ENCODE assay signal across 35 cellular contexts in the genomic region with DNA sequence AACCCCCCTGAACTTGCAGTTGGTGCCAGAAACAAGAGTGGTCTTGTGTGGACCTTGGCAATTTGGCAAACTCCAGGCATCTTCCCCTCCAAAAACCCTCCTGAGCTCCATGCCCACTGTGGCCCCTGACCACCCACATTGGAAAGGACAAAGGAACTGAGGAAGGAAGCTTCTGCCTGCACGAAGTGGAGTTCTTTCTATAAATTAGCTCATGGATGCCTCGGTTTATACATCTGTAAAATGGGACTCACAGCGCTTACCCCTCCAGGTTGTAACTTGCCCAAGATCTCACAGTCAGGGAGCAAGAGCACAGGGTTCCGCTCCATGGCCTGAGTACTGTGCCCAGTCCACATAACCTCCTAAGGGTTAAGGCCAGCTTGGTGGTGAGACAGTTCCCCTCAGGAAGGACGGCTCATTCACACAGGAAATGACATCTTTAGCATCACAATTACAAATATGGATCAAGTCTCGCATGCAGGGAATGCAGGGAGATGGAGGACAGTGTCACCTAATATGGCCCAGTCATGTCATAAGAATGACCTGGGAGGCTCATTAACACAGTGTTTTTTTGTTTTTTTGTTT.
DNase-seq lines count a peak whose midpoint lies in the region; ATAC-seq, FAIRE-seq and TF ChIP-seq lines count a peak whose summit lies in the region.
"Had no signal": no experiment of that assay in that cellular context is flagged by ENCODE, and none has a peak within 500 bp of the region (broad histone marks: within the 10 kb centered on the region; RNA-seq: fewer than 3 reads in every experiment).

No MANE protein-coding gene starts in this region.

- H3K9me3 ChIP-seq in Karpas-422 (ENCODE audit: low read length) (no peaks in the 10 kb centered on the region), endothelial cell of umbilical vein (replicated peaks; ENCODE audit: control insufficient read depth, insufficient read depth, low read length) (no peaks in the 10 kb centered on the region)
- H3K9me3 ChIP-seq: BE2C, esophagus squamous epithelium, mucosa of descending colon, pancreas, Peyer's patch, spleen, vagina had no signal

- H3K27ac ChIP-seq in Karpas-422 (ENCODE audit: low read length): peak overlapping the region; percentile 79
- H3K27ac ChIP-seq in endothelial cell of umbilical vein (ENCODE audit: insufficient read depth, low read depth, low read length): peak overlapping the region; percentile 50
- H3K27ac ChIP-seq: Peyer's patch, spleen, vagina had no signal

- H3K4me1 Mint-ChIP-seq in neural crest cell: peaks cover 57% of the 10 kb centered on the region
- H3K4me1 Mint-ChIP-seq in stimulated activated naive CD8-positive, alpha-beta T cell treated with anti-CD3 and anti-CD28 coated beads, Interleukin-15, amount 100 ng/mL, for 72 hours: peaks cover 6% of the 10 kb centered on the region
- H3K4me1 Mint-ChIP-seq: activated CD4-positive, alpha-beta T cell treated with anti-CD3 and anti-CD28 coated beads, Interleukin-2, amount 10 ng/mL, durations not matched to agents 24 days and 14 days; central memory CD8-positive, alpha-beta T cell; T-cell had no signal

- no peaks in the 10 kb centered on the region for H3K36me3 ChIP-seq in Karpas-422 (ENCODE audit: insufficient read depth, low read length)
- H3K36me3 ChIP-seq in endothelial cell of umbilical vein (ENCODE audit: control insufficient read depth in 2 of 2, extremely low read depth in 1 of 2, insufficient read depth in 2 of 2, low read length in 2 of 2): no peaks in the 10 kb centered on the region
- H3K36me3 ChIP-seq: BE2C, esophagus squamous epithelium, pancreas, Peyer's patch, spleen, vagina had no signal

- H3K4me2 ChIP-seq in Karpas-422 (ENCODE audit: low read depth, low read length, poor library complexity, severe bottlenecking): peak overlapping the region; percentile 4
- H3K4me2 ChIP-seq in endothelial cell of umbilical vein (ENCODE audit: insufficient read depth, low read length): no peak overlapping the region

- no peak overlapping the region for H2AFZ ChIP-seq in Karpas-422 (ENCODE audit: low read length)
- H2AFZ ChIP-seq in endothelial cell of umbilical vein (ENCODE audit: low read depth, low read length): no peak overlapping the region

- no peaks in the 10 kb centered on the region for H3K27me3 ChIP-seq in Karpas-422 (ENCODE audit: low read length)
- no peaks in the 10 kb centered on the region for H3K27me3 ChIP-seq in endothelial cell of umbilical vein (ENCODE audit: control insufficient read depth in 2 of 2, insufficient read depth in 2 of 2, low read length in 2 of 2)
- H3K27me3 ChIP-seq: BE2C, esophagus squamous epithelium, pancreas, Peyer's patch, spleen, vagina had no signal

- H3K79me2 ChIP-seq in Karpas-422 (ENCODE audit: low read length) (peaks cover 58% of the 10 kb centered on the region), endothelial cell of umbilical vein (ENCODE audit: control insufficient read depth, insufficient read depth, low read length) (no peaks in the 10 kb centered on the region)

- H3K36me3 Mint-ChIP-seq in neural crest cell (ENCODE audit: low read depth): no peaks in the 10 kb centered on the region
- H3K36me3 Mint-ChIP-seq: natural killer cell treated with Interleukin-12 subunit alpha and Interleukin-12 subunit beta and Interleukin-15 and Interleukin-18, amount 100 ng/mL, for 72 hours; T-cell; WTC11 had no signal

- POLR2A ChIA-PET in endothelial cell of umbilical vein (lab: Charles Lee): no interaction called here

- H4K20me1 ChIP-seq in Karpas-422 (ENCODE audit: insufficient read depth, low read depth, low read length) (no peaks in the 10 kb centered on the region), endothelial cell of umbilical vein (replicated peaks; ENCODE audit: control insufficient read depth, extremely low read depth, insufficient read depth, low read length) (no peaks in the 10 kb centered on the region)

- no peaks in the 10 kb centered on the region for H3K9me2 ChIP-seq in Karpas-422 (replicated peaks; ENCODE audit: insufficient read depth, low read length)

- FAIRE-seq in endothelial cell of umbilical vein (lab: Jason Lieb, UNC): peak; percentile 65
- FAIRE-seq: frontal cortex, G401.6, K562, kidney, pancreas had no signal

- H3K4me1 ChIP-seq in Karpas-422 (ENCODE audit: low read length) (peaks cover 97% of the 10 kb centered on the region), endothelial cell of umbilical vein (ENCODE audit: control insufficient read depth, extremely low read depth, insufficient read depth, low read length) (peaks cover 58% of the 10 kb centered on the region)

- H3K4me3 ChIP-seq in Karpas-422 (ENCODE audit: low read length): no peak overlapping the region
- H3K4me3 ChIP-seq in endothelial cell of umbilical vein (replicated peaks in 1 of 3; ENCODE audit: insufficient read depth in 1 of 3, low read depth in 1 of 3, low read length in 3 of 3): no peak overlapping the region
- H3K4me3 ChIP-seq: esophagus squamous epithelium, K562, mucosa of descending colon, pancreas, Peyer's patch, spleen, vagina had no signal

- no peak for ATAC-seq in GM21737 (IDR thresholded peaks at IDR 0.05; ENCODE audit: unreplicated experiment)
- no peak for ATAC-seq in stimulated activated naive CD8-positive, alpha-beta T cell treated with anti-CD3 and anti-CD28 coated beads, Interleukin-15, amount 100 ng/mL, for 72 hours
- no peak for ATAC-seq in HG02938 (IDR thresholded peaks at IDR 0.05; ENCODE audit: unreplicated experiment)
- ATAC-seq: activated naive CD8-positive, alpha-beta T cell treated with anti-CD3 and anti-CD28 coated beads, Interleukin-2, amount 50 U/mL, for 24 hours; activated T-cell treated with anti-CD3 and anti-CD28 coated beads, Interleukin-2, amount 50 U/mL, for 72 hours; K562; mucosa of descending colon; natural killer cell treated with Interleukin-12 subunit alpha and Interleukin-12 subunit beta and Interleukin-15 and Interleukin-18, amount 100 ng/mL, for 72 hours; stimulated activated naive CD8-positive, alpha-beta T cell treated with anti-CD3 and anti-CD28 coated beads, Interleukin-15, Interleukin-2, amounts not matched to agents 100 U/mL and 50 U/mL, for 24 hours; T-cell; WTC11 had no signal

- no peak overlapping the region for H3K4me3 Mint-ChIP-seq in neural crest cell
- H3K4me3 Mint-ChIP-seq in stimulated activated naive CD8-positive, alpha-beta T cell treated with anti-CD3 and anti-CD28 coated beads, Interleukin-15, amount 100 ng/mL, for 72 hours: no peak overlapping the region
- H3K4me3 Mint-ChIP-seq: activated CD4-positive, alpha-beta T cell treated with anti-CD3 and anti-CD28 coated beads, Interleukin-2, amount 10 ng/mL, durations not matched to agents 24 days and 14 days; activated naive CD8-positive, alpha-beta T cell treated with anti-CD3 and anti-CD28 coated beads, Interleukin-2, amount 50 U/mL, for 24 hours; activated T-cell treated with anti-CD3 and anti-CD28 coated beads, Interleukin-2, amount 50 U/mL, for 72 hours; central memory CD8-positive, alpha-beta T cell; endodermal cell; natural killer cell treated with Interleukin-12 subunit alpha and Interleukin-12 subunit beta and Interleukin-15 and Interleukin-18, amount 100 ng/mL, for 72 hours; T-cell; WTC11 had no signal

- TF ChIP-seq POLR2A in endothelial cell of umbilical vein (IDR thresholded peaks at IDR 0.05; ENCODE audit: low read depth, low read length): no peak

- intact Hi-C loops in endothelial cell of umbilical vein (cut with micrococcal nuclease): loop anchor here (1.0 kb wide), 1 partner anchor 12 kb away; no protein-coding TSS in a partner anchor

- BruUV-seq in endothelial cell of umbilical vein (replicated peaks; lab: Mats Ljungman, UMichigan): TSS peak; percentile 76

- no peaks in the 10 kb centered on the region for H3K27me3 Mint-ChIP-seq in neural crest cell (ENCODE audit: low read depth)
- peaks cover 22% of the 10 kb centered on the region for H3K27me3 Mint-ChIP-seq in stimulated activated naive CD8-positive, alpha-beta T cell treated with anti-CD3 and anti-CD28 coated beads, Interleukin-15, amount 100 ng/mL, for 72 hours
- H3K27me3 Mint-ChIP-seq: activated naive CD8-positive, alpha-beta T cell treated with anti-CD3 and anti-CD28 coated beads, Interleukin-2, amount 50 U/mL, for 24 hours had no signal

- TF ChIP-seq CTCF in endothelial cell of umbilical vein (IDR thresholded peaks at IDR 0.05; ENCODE audit: extremely low read depth in 1 of 2, insufficient read depth in 1 of 2, low read depth in 1 of 2, low read length in 2 of 2): no peak
- no peak for TF ChIP-seq CTCF in neural crest cell (conservative IDR thresholded peaks at IDR 0.05)

- DNase-seq in CD1c-positive myeloid dendritic cell (ENCODE audit: extremely low spot score): peak; percentile 13
- no peak for DNase-seq in Karpas-422
- peak; percentile 29 for DNase-seq in endothelial cell of umbilical vein (ENCODE audit: low read depth, low spot score)
- DNase-seq in neural crest cell (ENCODE audit: low read depth, low spot score): no peak
- DNase-seq in SKM-1 treated with dmso at 0.1 percent for 144 hours (lab: John Stamatoyannopoulos, UW; ENCODE audit: unreplicated experiment): no peak
- DNase-seq in stimulated activated naive CD8-positive, alpha-beta T cell treated with anti-CD3 and anti-CD28 coated beads, Interleukin-15, amount 100 ng/mL, for 72 hours: no peak
- DNase-seq: activated CD4-positive, alpha-beta T cell treated with anti-CD3 and anti-CD28 coated beads, Interleukin-2, amount 10 ng/mL, durations not matched to agents 24 days and 14 days; activated naive CD4-positive, alpha-beta T cell; activated naive CD8-positive, alpha-beta T cell treated with anti-CD3 and anti-CD28 coated beads, Interleukin-2, amount 50 U/mL, for 24 hours; activated T-cell treated with anti-CD3 and anti-CD28 coated beads, Interleukin-2, amount 50 U/mL, for 72 hours; BE2C; esophagus squamous epithelium; kidney; mucosa of descending colon; NCI-H1092 treated with DMSO at 0.1 percent for 48 hours; NCI-H187 treated with DMSO at 0.1 percent for 48 hours; NCI-H2171; NCI-H82; pancreas; Peyer's patch; retina; spleen; stimulated activated CD4-positive, alpha-beta T cell treated with anti-CD3 and anti-CD28 coated beads, Interleukin-2, amount 100 ng/mL, for 24 hours; stimulated activated naive CD8-positive, alpha-beta T cell treated with anti-CD3 and anti-CD28 coated beads, Interleukin-15, Interleukin-2, amounts not matched to agents 100 U/mL and 50 U/mL, for 24 hours; T-cell had no signal

- no peaks in the 10 kb centered on the region for H3K9me3 Mint-ChIP-seq in neural crest cell
- no peaks in the 10 kb centered on the region for H3K9me3 Mint-ChIP-seq in stimulated activated naive CD8-positive, alpha-beta T cell treated with anti-CD3 and anti-CD28 coated beads, Interleukin-15, amount 100 ng/mL, for 72 hours
- H3K9me3 Mint-ChIP-seq: activated CD4-positive, alpha-beta T cell treated with anti-CD3 and anti-CD28 coated beads, Interleukin-2, amount 10 ng/mL, durations not matched to agents 24 days and 14 days; activated naive CD8-positive, alpha-beta T cell treated with anti-CD3 and anti-CD28 coated beads, Interleukin-2, amount 50 U/mL, for 24 hours; activated T-cell treated with anti-CD3 and anti-CD28 coated beads, Interleukin-2, amount 50 U/mL, for 72 hours; central memory CD8-positive, alpha-beta T cell; endodermal cell; natural killer cell treated with Interleukin-12 subunit alpha and Interleukin-12 subunit beta and Interleukin-15 and Interleukin-18, amount 100 ng/mL, for 72 hours; T-cell; WTC11 had no signal

- H3K9ac ChIP-seq in Karpas-422 (ENCODE audit: low read length) (0 out of 2 replicates have a peak overlapping the region, but pooled peaks have one; percentile 43), endothelial cell of umbilical vein (replicated peaks; ENCODE audit: extremely low read depth, insufficient read depth, low read length) (no peak overlapping the region)

- no peaks in the 10 kb centered on the region for H3K9me1 ChIP-seq in endothelial cell of umbilical vein (replicated peaks; ENCODE audit: control insufficient read depth, extremely low read depth, insufficient read depth, low read length)

- CTCF ChIA-PET in endothelial cell of umbilical vein (lab: Charles Lee): interaction anchor here (1.4 to 1.6 kb wide), 2 partner anchors 12 to 109 kb away, joined by 3 read pairs; no protein-coding TSS in a partner anchor

- dilution Hi-C loops in endothelial cell of umbilical vein (cut with MboI; ENCODE audit: extremely low pct_ligation_motif_present, low sequenced_read_pairs): no loop called here

- H3K27ac Mint-ChIP-seq in neural crest cell (ENCODE audit: unreplicated experiment): peak overlapping the region; percentile 64
- H3K27ac Mint-ChIP-seq in stimulated activated naive CD8-positive, alpha-beta T cell treated with anti-CD3 and anti-CD28 coated beads, Interleukin-15, amount 100 ng/mL, for 72 hours: no peak overlapping the region
- H3K27ac Mint-ChIP-seq: activated CD4-positive, alpha-beta T cell treated with anti-CD3 and anti-CD28 coated beads, Interleukin-2, amount 10 ng/mL, durations not matched to agents 24 days and 14 days; activated naive CD8-positive, alpha-beta T cell treated with anti-CD3 and anti-CD28 coated beads, Interleukin-2, amount 50 U/mL, for 24 hours; activated T-cell treated with anti-CD3 and anti-CD28 coated beads, Interleukin-2, amount 50 U/mL, for 72 hours; endodermal cell; natural killer cell treated with Interleukin-12 subunit alpha and Interleukin-12 subunit beta and Interleukin-15 and Interleukin-18, amount 100 ng/mL, for 72 hours; T-cell; WTC11 had no signal

Comparison
In these comparisons a context has a peak if more than half of its experiments do, and no peak if none do; other contexts are left out.
1. DNase-seq: peak in CD1c-positive myeloid dendritic cell (single experiment) and endothelial cell of umbilical vein (single experiment); none in Karpas-422 (single experiment), neural crest cell (single experiment), SKM-1 treated with dmso at 0.1 percent for 144 hours (single experiment) and stimulated activated naive CD8-positive, alpha-beta T cell treated with anti-CD3 and anti-CD28 coated beads, Interleukin-15, amount 100 ng/mL, for 72 hours (0 of 2).